Comparison of ENCODE assay signal across 9 cellular contexts in the genomic region with DNA sequence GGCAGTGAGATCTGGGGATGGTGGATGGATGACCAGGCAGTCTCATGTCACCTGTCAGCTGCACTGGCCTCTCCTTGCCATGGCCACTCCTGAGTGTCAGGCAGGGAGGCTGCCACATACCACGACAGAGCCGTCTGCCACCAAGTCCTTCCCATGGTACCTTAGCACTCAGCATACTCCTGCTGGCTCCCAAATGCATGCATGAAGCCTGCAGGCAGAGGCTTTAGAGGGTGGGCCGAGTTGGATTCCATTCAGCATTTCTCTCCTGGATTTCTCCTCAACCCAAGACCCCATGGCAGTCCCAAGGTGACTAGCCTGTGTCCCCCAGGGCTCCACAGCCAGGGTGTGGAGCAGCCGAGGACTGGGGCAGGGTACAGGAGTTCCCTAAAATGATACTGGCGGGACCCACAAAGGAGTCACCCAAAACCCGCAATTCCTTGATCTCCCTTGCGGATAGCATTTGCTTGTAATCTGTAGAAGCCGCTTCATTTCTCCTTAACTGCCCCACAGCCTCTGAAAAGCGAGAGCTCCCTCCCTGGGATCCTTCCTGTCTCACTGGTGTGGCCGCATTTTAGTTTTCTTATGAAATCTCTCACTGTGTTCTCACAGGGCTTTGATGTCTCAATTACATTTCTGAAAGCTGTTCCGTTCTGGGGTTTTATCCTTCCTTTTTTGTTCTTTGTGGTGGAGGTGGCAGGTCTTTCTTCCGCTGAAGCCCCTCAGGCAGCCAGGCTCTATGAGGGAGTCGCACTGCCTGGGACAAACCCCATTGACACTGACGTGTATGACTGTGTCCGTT.
DNase-seq lines count a peak whose midpoint lies in the region; ATAC-seq and TF ChIP-seq lines count a peak whose summit lies in the region.
"Had no signal": no experiment of that assay in that cellular context is flagged by ENCODE, and none has a peak within 500 bp of the region (broad histone marks: within the 10 kb centered on the region; RNA-seq: fewer than 3 reads in every experiment).

No MANE protein-coding gene starts in this region.

- TF ChIP-seq CTCF in GM23338 (conservative IDR thresholded peaks at IDR 0.05; ENCODE audit: low read depth in 2 of 2), result no peak

- H3K4me1 Mint-ChIP-seq in GM23338, result peaks cover 13% of the 10 kb centered on the region
- peaks cover 41% of the 10 kb centered on the region for H3K4me1 Mint-ChIP-seq in central memory CD8-positive, alpha-beta T cell

- no peaks in the 10 kb centered on the region for H3K9me3 Mint-ChIP-seq in GM23338
- no peaks in the 10 kb centered on the region for H3K9me3 Mint-ChIP-seq in central memory CD8-positive, alpha-beta T cell

- peak; percentile 18 for DNase-seq in GM23338 (ENCODE audit: low spot score)
- DNase-seq in SKM-1 treated with dmso at 0.1 percent for 144 hours (lab: John Stamatoyannopoulos, UW; ENCODE audit: unreplicated experiment), result peak; percentile 43
- peak in 1 of 2 donors; percentile 15 for DNase-seq in central memory CD8-positive, alpha-beta T cell (ENCODE audit: low spot score in 2 of 2)
- peak; percentile 68 for DNase-seq in stimulated activated CD8-positive, alpha-beta memory T cell treated with anti-CD3 and anti-CD28 coated beads, Interleukin-4, amount 100 ng/mL, for 48 hours
- no peak for DNase-seq in OCI-M1 (lab: John Stamatoyannopoulos, UW)
- DNase-seq in Right ventricle myocardium inferior (ENCODE audit: missing footprints), result no peak
- DNase-seq: NCI-H1930 had no signal

- H3K27me3 Mint-ChIP-seq in GM23338 (ENCODE audit: insufficient read depth, low read depth, poor library complexity), result peaks cover 15% of the 10 kb centered on the region
- H3K27me3 Mint-ChIP-seq in central memory CD8-positive, alpha-beta T cell, result no peaks in the 10 kb centered on the region

- H3K36me3 ChIP-seq in GM23338 (ENCODE audit: insufficient read depth), result no peaks in the 10 kb centered on the region

- H3K9me2 ChIP-seq in GM23338 (ENCODE audit: insufficient read depth), result no peaks in the 10 kb centered on the region

- H4K20me1 ChIP-seq in GM23338 (replicated peaks; ENCODE audit: insufficient read depth), result no peaks in the 10 kb centered on the region

- H3F3A ChIP-seq in GM23338 (replicated peaks; ENCODE audit: low read depth), result no peaks in the 10 kb centered on the region

- no peaks in the 10 kb centered on the region for H3K27me3 ChIP-seq in GM23338 (ENCODE audit: insufficient read depth)

- no peak overlapping the region; the same call in 1 of the 2 replicates for H3K27ac Mint-ChIP-seq in GM23338
- peak overlapping the region; percentile 75 for H3K27ac Mint-ChIP-seq in central memory CD8-positive, alpha-beta T cell (ENCODE audit: low read depth)

- no peaks in the 10 kb centered on the region for H3K79me2 ChIP-seq in GM23338 (replicated peaks; ENCODE audit: insufficient read depth)

- H3K4me3 Mint-ChIP-seq in GM23338, result no peak overlapping the region; the same call in 2 of the 3 replicates
- H3K4me3 Mint-ChIP-seq in central memory CD8-positive, alpha-beta T cell, result peak overlapping the region; percentile 70

- intact Hi-C loops in Right ventricle myocardium inferior (cut with DNase I), result no loop called here

- peaks cover 5% of the 10 kb centered on the region; the same call in 1 of the 2 replicates for H3K4me1 ChIP-seq in GM23338 (ENCODE audit: insufficient read depth)

- H3K4me2 ChIP-seq in GM23338, result no peak overlapping the region

- ATAC-seq in GM23338, result peak; percentile 63
- ATAC-seq in central memory CD8-positive, alpha-beta T cell (replicated peaks; ENCODE audit: extremely low read depth, poor library complexity, severe bottlenecking), result peak; percentile 80
- no peak for ATAC-seq in GM18502 (IDR thresholded peaks at IDR 0.05; ENCODE audit: poor library complexity, unreplicated experiment)
- ATAC-seq in Right ventricle myocardium inferior, result no peak
- ATAC-seq: HCT116 had no signal

- H2AFZ ChIP-seq in GM23338, result no peak overlapping the region

- no peaks in the 10 kb centered on the region for H3K36me3 Mint-ChIP-seq in GM23338 (ENCODE audit: low read depth)
- H3K36me3 Mint-ChIP-seq in central memory CD8-positive, alpha-beta T cell (ENCODE audit: insufficient read depth), result peaks cover 2% of the 10 kb centered on the region

- no peak overlapping the region for H3K4me3 ChIP-seq in GM23338

- peak overlapping the region; percentile 40; the same call in 1 of the 2 replicates for H3K27ac ChIP-seq in GM23338 (ENCODE audit: low read depth)

TF ChIP-seq in GM23338, 12 proteins besides CTCF, POLR2A, EP300 and RAD21:
- TF ChIP-seq ZNF114 (CRISPR knock-in tag; IDR thresholded peaks at IDR 0.05) (no peak), EZH2 (IDR thresholded peaks at IDR 0.05; ENCODE audit: low read depth, unreplicated experiment) (no peak), POLR2AphosphoS5 (IDR thresholded peaks at IDR 0.05; ENCODE audit: low read depth) (no peak), CREB1 (CRISPR knock-in tag; IDR thresholded peaks at IDR 0.05; ENCODE audit: low read depth) (no peak), JUNB (IDR thresholded peaks at IDR 0.05; ENCODE audit: unreplicated experiment) (no peak), STAT1 (IDR thresholded peaks at IDR 0.05; ENCODE audit: unreplicated experiment) (no peak), NANOG (IDR thresholded peaks at IDR 0.05; ENCODE audit: borderline replicate concordance) (no peak), EZH2phosphoT487 (IDR thresholded peaks at IDR 0.05; ENCODE audit: unreplicated experiment) (no peak), ZNF331 (CRISPR knock-in tag; IDR thresholded peaks at IDR 0.05; ENCODE audit: low read depth) (no peak)
- TF ChIP-seq, protein P1, sequence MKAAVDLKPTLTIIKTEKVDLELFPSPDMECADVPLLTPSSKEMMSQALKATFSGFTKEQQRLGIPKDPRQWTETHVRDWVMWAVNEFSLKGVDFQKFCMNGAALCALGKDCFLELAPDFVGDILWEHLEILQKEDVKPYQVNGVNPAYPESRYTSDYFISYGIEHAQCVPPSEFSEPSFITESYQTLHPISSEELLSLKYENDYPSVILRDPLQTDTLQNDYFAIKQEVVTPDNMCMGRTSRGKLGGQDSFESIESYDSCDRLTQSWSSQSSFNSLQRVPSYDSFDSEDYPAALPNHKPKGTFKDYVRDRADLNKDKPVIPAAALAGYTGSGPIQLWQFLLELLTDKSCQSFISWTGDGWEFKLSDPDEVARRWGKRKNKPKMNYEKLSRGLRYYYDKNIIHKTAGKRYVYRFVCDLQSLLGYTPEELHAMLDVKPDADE (IDR thresholded peaks at IDR 0.05), result no peak
- TF ChIP-seq, protein P2, sequence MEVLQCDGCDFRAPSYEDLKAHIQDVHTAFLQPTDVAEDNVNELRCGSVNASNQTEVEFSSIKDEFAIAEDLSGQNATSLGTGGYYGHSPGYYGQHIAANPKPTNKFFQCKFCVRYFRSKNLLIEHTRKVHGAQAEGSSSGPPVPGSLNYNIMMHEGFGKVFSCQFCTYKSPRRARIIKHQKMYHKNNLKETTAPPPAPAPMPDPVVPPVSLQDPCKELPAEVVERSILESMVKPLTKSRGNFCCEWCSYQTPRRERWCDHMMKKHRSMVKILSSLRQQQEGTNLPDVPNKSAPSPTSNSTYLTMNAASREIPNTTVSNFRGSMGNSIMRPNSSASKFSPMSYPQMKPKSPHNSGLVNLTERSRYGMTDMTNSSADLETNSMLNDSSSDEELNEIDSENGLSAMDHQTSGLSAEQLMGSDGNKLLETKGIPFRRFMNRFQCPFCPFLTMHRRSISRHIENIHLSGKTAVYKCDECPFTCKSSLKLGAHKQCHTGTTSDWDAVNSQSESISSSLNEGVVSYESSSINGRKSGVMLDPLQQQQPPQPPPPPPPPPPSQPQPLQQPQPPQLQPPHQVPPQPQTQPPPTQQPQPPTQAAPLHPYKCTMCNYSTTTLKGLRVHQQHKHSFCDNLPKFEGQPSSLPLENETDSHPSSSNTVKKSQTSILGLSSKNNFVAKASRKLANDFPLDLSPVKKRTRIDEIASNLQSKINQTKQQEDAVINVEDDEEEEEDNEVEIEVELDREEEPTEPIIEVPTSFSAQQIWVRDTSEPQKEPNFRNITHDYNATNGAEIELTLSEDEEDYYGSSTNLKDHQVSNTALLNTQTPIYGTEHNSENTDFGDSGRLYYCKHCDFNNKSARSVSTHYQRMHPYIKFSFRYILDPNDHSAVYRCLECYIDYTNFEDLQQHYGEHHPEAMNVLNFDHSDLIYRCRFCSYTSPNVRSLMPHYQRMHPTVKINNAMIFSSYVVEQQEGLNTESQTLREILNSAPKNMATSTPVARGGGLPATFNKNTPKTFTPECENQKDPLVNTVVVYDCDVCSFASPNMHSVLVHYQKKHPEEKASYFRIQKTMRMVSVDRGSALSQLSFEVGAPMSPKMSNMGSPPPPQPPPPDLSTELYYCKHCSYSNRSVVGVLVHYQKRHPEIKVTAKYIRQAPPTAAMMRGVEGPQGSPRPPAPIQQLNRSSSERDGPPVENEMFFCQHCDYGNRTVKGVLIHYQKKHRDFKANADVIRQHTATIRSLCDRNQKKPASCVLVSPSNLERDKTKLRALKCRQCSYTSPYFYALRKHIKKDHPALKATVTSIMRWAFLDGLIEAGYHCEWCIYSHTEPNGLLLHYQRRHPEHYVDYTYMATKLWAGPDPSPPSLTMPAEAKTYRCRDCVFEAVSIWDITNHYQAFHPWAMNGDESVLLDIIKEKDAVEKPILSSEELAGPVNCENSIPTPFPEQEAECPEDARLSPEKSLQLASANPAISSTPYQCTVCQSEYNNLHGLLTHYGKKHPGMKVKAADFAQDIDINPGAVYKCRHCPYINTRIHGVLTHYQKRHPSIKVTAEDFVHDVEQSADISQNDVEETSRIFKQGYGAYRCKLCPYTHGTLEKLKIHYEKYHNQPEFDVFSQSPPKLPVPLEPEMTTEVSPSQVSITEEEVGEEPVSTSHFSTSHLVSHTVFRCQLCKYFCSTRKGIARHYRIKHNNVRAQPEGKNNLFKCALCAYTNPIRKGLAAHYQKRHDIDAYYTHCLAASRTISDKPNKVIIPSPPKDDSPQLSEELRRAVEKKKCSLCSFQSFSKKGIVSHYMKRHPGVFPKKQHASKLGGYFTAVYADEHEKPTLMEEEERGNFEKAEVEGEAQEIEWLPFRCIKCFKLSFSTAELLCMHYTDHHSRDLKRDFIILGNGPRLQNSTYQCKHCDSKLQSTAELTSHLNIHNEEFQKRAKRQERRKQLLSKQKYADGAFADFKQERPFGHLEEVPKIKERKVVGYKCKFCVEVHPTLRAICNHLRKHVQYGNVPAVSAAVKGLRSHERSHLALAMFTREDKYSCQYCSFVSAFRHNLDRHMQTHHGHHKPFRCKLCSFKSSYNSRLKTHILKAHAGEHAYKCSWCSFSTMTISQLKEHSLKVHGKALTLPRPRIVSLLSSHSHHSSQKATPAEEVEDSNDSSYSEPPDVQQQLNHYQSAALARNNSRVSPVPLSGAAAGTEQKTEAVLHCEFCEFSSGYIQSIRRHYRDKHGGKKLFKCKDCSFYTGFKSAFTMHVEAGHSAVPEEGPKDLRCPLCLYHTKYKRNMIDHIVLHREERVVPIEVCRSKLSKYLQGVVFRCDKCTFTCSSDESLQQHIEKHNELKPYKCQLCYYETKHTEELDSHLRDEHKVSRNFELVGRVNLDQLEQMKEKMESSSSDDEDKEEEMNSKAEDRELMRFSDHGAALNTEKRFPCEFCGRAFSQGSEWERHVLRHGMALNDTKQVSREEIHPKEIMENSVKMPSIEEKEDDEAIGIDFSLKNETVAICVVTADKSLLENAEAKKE (CRISPR knock-in tag; IDR thresholded peaks at IDR 0.05), result no peak
TF ChIP-seq in GM23338: peak in this region for 0.

Comparison
In these comparisons a context has a peak if more than half of its experiments do, and no peak if none do; other contexts are left out.
1. ATAC-seq: peak in GM23338 (single experiment) and central memory CD8-positive, alpha-beta T cell (single experiment); none in GM18502 (single experiment) and Right ventricle myocardium inferior (single experiment).
2. DNase-seq: peak in GM23338 (single experiment), SKM-1 treated with dmso at 0.1 percent for 144 hours (single experiment) and stimulated activated CD8-positive, alpha-beta memory T cell treated with anti-CD3 and anti-CD28 coated beads, Interleukin-4, amount 100 ng/mL, for 48 hours (single experiment); none in OCI-M1 (single experiment) and Right ventricle myocardium inferior (single experiment).